In the genomic region with DNA sequence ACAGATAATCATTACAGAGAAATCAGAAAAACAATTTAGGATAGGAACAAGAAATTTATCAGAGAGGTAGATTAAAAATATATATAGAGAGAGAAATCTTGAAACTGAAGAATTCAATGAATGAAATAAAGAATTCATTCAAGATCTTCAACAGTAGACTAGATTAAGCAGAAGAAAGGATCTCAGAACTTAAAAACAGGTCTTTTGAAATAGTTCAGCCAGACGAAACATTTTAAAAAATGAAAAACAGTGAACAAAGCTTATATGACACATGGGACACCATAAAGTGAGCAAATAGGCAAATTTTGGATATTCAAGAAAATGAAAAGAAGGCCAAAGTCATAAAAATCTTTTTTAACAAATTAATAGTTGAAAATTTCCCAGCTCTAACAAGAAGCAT, we compare ENCODE assay signal across 35 cellular contexts.
"Had no signal": no experiment of that assay in that cellular context is flagged by ENCODE, and none has a peak within 500 bp of the region (broad histone marks: within the 10 kb centered on the region; RNA-seq: fewer than 3 reads in every experiment).

No MANE protein-coding gene starts in this region.

- H3K36me3 ChIP-seq: MG63 had no signal

- H3K4me3 ChIP-seq: MG63 had no signal

- H3K27ac ChIP-seq: KMS-11 had no signal

- H3K27me3 ChIP-seq: MG63 had no signal

- H3K4me2 ChIP-seq: KMS-11 had no signal

- DNase-seq: Karpas-422, Kasumi-1, KG1, MG63, MM.1S, MV-4-11, NCI-H1048, NCI-H1092, NCI-H1092 treated with DMSO at 0.1 percent for 48 hours, NCI-H1105, NCI-H1105 treated with DMSO at 0.1 percent for 48 hours, NCI-H1417, NCI-H1417 treated with DMSO at 0.1 percent for 48 hours, NCI-H1436, NCI-H1436 treated with DMSO at 0.1 percent for 48 hours, NCI-H146, NCI-H1694, NCI-H1694 treated with DMSO at 0.1 percent for 48 hours, NCI-H187, NCI-H187 treated with DMSO at 0.1 percent for 48 hours, NCI-H1930, NCI-H2029, NCI-H2029 treated with DMSO at 0.1 percent for 48 hours, NCI-H2081, NCI-H2081 treated with DMSO at 0.1 percent for 48 hours, NCI-H2107, NCI-H2171, NCI-H2171 treated with DMSO at 0.1 percent for 48 hours, NCI-H2227 treated with DMSO at 0.1 percent for 48 hours, NCI-H226, NCI-H345, NCI-H446, NCI-H446 treated with DMSO at 0.1 percent for 48 hours, NCI-H510A had no signal

- H3K9ac ChIP-seq: KMS-11 had no signal
